In genomic region chr2:10019174-10019971, GRCh38 we compare ENCODE assay signal across 1 cellular context.
TF ChIP-seq lines count a peak whose summit lies in the region.

No MANE protein-coding gene starts in this region.

TF ChIP-seq in H1, 55 proteins besides CTCF, POLR2A, EP300 and RAD21 (continued from another document):
- TF ChIP-seq SIN3A (conservative IDR thresholded peaks at IDR 0.05 in 1 of 2, IDR thresholded peaks at IDR 0.05 in 1 of 2; ENCODE audit: low read depth in 1 of 2, low read length in 2 of 2) = no peak
- TF ChIP-seq CBX5 (IDR thresholded peaks at IDR 0.05; ENCODE audit: low read depth, low read length) = no peak
- no peak for TF ChIP-seq CHD1 (IDR thresholded peaks at IDR 0.05; ENCODE audit: low read depth, low read length)
- TF ChIP-seq MAX (IDR thresholded peaks at IDR 0.05) = no peak
- no peak for TF ChIP-seq RFX5 (IDR thresholded peaks at IDR 0.05; ENCODE audit: borderline replicate concordance, low read depth, low read length)
- TF ChIP-seq MAFK (IDR thresholded peaks at IDR 0.05; ENCODE audit: low read depth, low read length) = no peak
- TF ChIP-seq BRCA1 (IDR thresholded peaks at IDR 0.05; ENCODE audit: low read depth, low read length) = no peak
- no peak for TF ChIP-seq HDAC6 (IDR thresholded peaks at IDR 0.05; ENCODE audit: low read depth, low read length)
- TF ChIP-seq SP2 (IDR thresholded peaks at IDR 0.05; ENCODE audit: low read length) = no peak
- TF ChIP-seq JUN (IDR thresholded peaks at IDR 0.05; ENCODE audit: low read depth, low read length) = no peak
- no peak for TF ChIP-seq TAF7 (optimal IDR thresholded peaks at IDR 0.05; ENCODE audit: borderline replicate concordance, low read depth, low read length)
- TF ChIP-seq TEAD4 (IDR thresholded peaks at IDR 0.05; ENCODE audit: low read depth, low read length) = no peak
- TF ChIP-seq KDM4A (IDR thresholded peaks at IDR 0.05; ENCODE audit: low read depth, low read length, severe bottlenecking) = no peak
- no peak for TF ChIP-seq EZH2 (IDR thresholded peaks at IDR 0.05; ENCODE audit: low read depth, low read length, severe bottlenecking)
- no peak for TF ChIP-seq ASH2L (IDR thresholded peaks at IDR 0.05; ENCODE audit: low read length)
- TF ChIP-seq SIX5 (IDR thresholded peaks at IDR 0.05; ENCODE audit: low read depth, low read length) = no peak
- TF ChIP-seq SAP30 (IDR thresholded peaks at IDR 0.05; ENCODE audit: insufficient read depth, insufficient replicate concordance, low read length) = no peak
